11 cellular contexts compared by ENCODE assay signal in genomic region chr2:68764781-68765385, GRCh38. TPM values are rescaled to one million over a fixed set of nuclear protein-coding genes. Genes with fewer than 3 reads are reported as not detected.
DNase-seq lines count a peak whose midpoint lies in the region; ATAC-seq and TF ChIP-seq lines count a peak whose summit lies in the region.
"Had no signal": no experiment of that assay in that cellular context is flagged by ENCODE, and none has a peak within 500 bp of the region (broad histone marks: within the 10 kb centered on the region; RNA-seq: fewer than 3 reads in every experiment).

No MANE protein-coding gene starts in this region.

- H4K20me1 ChIP-seq in IMR-90 (ENCODE audit: insufficient read depth, low read length): no peaks in the 10 kb centered on the region

- WGBS in IMR-90 (ENCODE audit: extremely low coverage in 2 of 2, insufficient read length in 1 of 2), 2 experiments: no CpG with 5 or more reads among the region's 5 CpGs

- no peak for TF ChIP-seq POLR2A in IMR-90 (IDR thresholded peaks at IDR 0.05; ENCODE audit: low read depth, low read length)

- TF ChIP-seq CTCF in AG04450 (IDR thresholded peaks at IDR 0.05; ENCODE audit: low read depth, low read length): no peak
- no peak for TF ChIP-seq CTCF in IMR-90 (conservative IDR thresholded peaks at IDR 0.05; ENCODE audit: low read depth, low read length)
- no peak for TF ChIP-seq CTCF in lower lobe of right lung (IDR thresholded peaks at IDR 0.05)

- no peaks in the 10 kb centered on the region for H3K79me1 ChIP-seq in IMR-90 (ENCODE audit: low read depth in 1 of 2, low read length in 2 of 2)

- no peak for TF ChIP-seq RAD21 in IMR-90 (IDR thresholded peaks at IDR 0.05; ENCODE audit: low read length)

- dilution Hi-C loops in IMR-90 (cut with HindIII; ENCODE audit: low sequenced_read_pairs, unreplicated experiment): no loop called here

- no TSS peak for BruUV-seq in IMR-90 (replicated peaks; lab: Mats Ljungman, UMichigan)

- H3K27ac ChIP-seq in AG04450 (ENCODE audit: low read depth, low read length) (no peak overlapping the region), IMR-90 (ENCODE audit: insufficient read depth, low read length) (peak overlapping the region; percentile 31; the same call in 1 of the 2 replicates), lower lobe of right lung (peak overlapping the region; percentile 75)

- H3K27me3 Mint-ChIP-seq in activated naive CD8-positive, alpha-beta T cell treated with anti-CD3 and anti-CD28 coated beads for 36 hours: no peaks in the 10 kb centered on the region

- peaks cover 16% of the 10 kb centered on the region for H3K9me1 ChIP-seq in IMR-90 (ENCODE audit: insufficient read depth, low read length)

- peaks cover 30% of the 10 kb centered on the region for H3K4me1 ChIP-seq in IMR-90 (ENCODE audit: control insufficient read depth, insufficient read depth, low read length)
- H3K4me1 ChIP-seq in lower lobe of right lung: peaks cover 82% of the 10 kb centered on the region
- H3K4me1 ChIP-seq: HAP-1 had no signal

- peak overlapping the region; percentile 7; the same call in 1 of the 3 replicates for H2BK15ac ChIP-seq in IMR-90 (ENCODE audit: low read depth, low read length)

- peak overlapping the region; percentile 67 for H3K14ac ChIP-seq in IMR-90 (replicated peaks; ENCODE audit: low read depth, low read length)

- POLR2A ChIA-PET in AG04450 (lab: Yijun Ruan, JAX): interaction anchor here (0.5 kb wide), 1 partner anchor 94 kb away, joined by 4 read pairs; no protein-coding TSS in a partner anchor
- POLR2A ChIA-PET in IMR-90 (lab: Charles Lee; ENCODE audit: unreplicated experiment): no interaction called here

- peak overlapping the region; percentile 54 for H2AK5ac ChIP-seq in IMR-90 (ENCODE audit: low read depth, low read length)

- H3K4me2 ChIP-seq in IMR-90 (ENCODE audit: low read depth, low read length): peak overlapping the region; percentile 83

- H2BK120ac ChIP-seq in IMR-90 (ENCODE audit: low read depth, low read length): peak overlapping the region; percentile 48

- peak overlapping the region; percentile 97 for H3K27ac Mint-ChIP-seq in activated naive CD8-positive, alpha-beta T cell treated with anti-CD3 and anti-CD28 coated beads for 36 hours

- peak; percentile 52 for DNase-seq in AG04450 (ENCODE audit: low read depth, low spot score)
- DNase-seq in IMR-90: peak; percentile 92
- DNase-seq in activated naive CD8-positive, alpha-beta T cell treated with anti-CD3 and anti-CD28 coated beads for 36 hours: no peak
- no peak for DNase-seq in lower lobe of right lung
- no peak for DNase-seq in NCI-H1436 treated with DMSO at 0.1 percent for 48 hours (lab: John Stamatoyannopoulos, UW)
- DNase-seq in glomerular visceral epithelial cell (ENCODE audit: extremely low spot score): no peak
- DNase-seq: T1000 had no signal

- H3K4ac ChIP-seq in IMR-90 (ENCODE audit: low read depth, low read length): peak overlapping the region; percentile 39

- peak overlapping the region; percentile 70 for H2AFZ ChIP-seq in IMR-90 (replicated peaks; ENCODE audit: low read length, poor library complexity)

- H3K36me3 ChIP-seq in IMR-90 (ENCODE audit: control insufficient read depth, insufficient read depth, low read length) (no peaks in the 10 kb centered on the region), lower lobe of right lung (no peaks in the 10 kb centered on the region)
- H3K36me3 ChIP-seq: HAP-1 had no signal

- peak overlapping the region; percentile 77 for H3K4me3 Mint-ChIP-seq in activated naive CD8-positive, alpha-beta T cell treated with anti-CD3 and anti-CD28 coated beads for 36 hours

- in situ Hi-C loops in IMR-90 (cut with MboI; ENCODE audit: low sequenced_read_pairs): no loop called here

- peaks cover 85% of the 10 kb centered on the region for H3K4me1 Mint-ChIP-seq in activated naive CD8-positive, alpha-beta T cell treated with anti-CD3 and anti-CD28 coated beads for 36 hours

- H3K56ac ChIP-seq in IMR-90 (ENCODE audit: extremely low read depth, insufficient read depth, low read length): no peak overlapping the region

- H2AK9ac ChIP-seq in IMR-90 (replicated peaks; ENCODE audit: low read depth, low read length, poor library complexity): peak overlapping the region; percentile 6

- H3K4me3 ChIP-seq in AG04450 (ENCODE audit: low read depth, low read length) (peak overlapping the region; percentile 25), IMR-90 (ENCODE audit: insufficient read depth, low read depth, low read length) (peak overlapping the region; percentile 7; the same call in 1 of the 2 replicates), lower lobe of right lung (peak overlapping the region; percentile 12)
- H3K4me3 ChIP-seq: HAP-1 had no signal

- H3K9ac ChIP-seq in IMR-90 (ENCODE audit: low read depth, low read length): no peak overlapping the region

- H2BK5ac ChIP-seq in IMR-90 (ENCODE audit: low read depth, low read length, poor library complexity, severe bottlenecking): peak overlapping the region; percentile 35

- peaks cover 15% of the 10 kb centered on the region for H3K36me3 Mint-ChIP-seq in activated naive CD8-positive, alpha-beta T cell treated with anti-CD3 and anti-CD28 coated beads for 36 hours

- no peaks in the 10 kb centered on the region for H3K9me3 Mint-ChIP-seq in activated naive CD8-positive, alpha-beta T cell treated with anti-CD3 and anti-CD28 coated beads for 36 hours

- intact Hi-C loops in IMR-90 (cut with micrococcal nuclease): loop anchor here (5.0 kb wide), 1 partner anchor 42 kb away; no protein-coding TSS in a partner anchor
- intact Hi-C loops in lower lobe of right lung (cut with DNase I): no loop called here

- CTCF ChIA-PET in AG04450 (lab: Charles Lee) (interaction anchor here (0.6 to 2.0 kb wide), 5 partner anchors 9 to 301 kb away, joined by 3 to 15 read pairs (median 3); no protein-coding TSS in a partner anchor), IMR-90 (lab: Yijun Ruan, JAX) (interaction anchor here (0.6 to 1.0 kb wide), 3 partner anchors 13 to 45 kb away, joined by 3 read pairs; no protein-coding TSS in a partner anchor)

- peak overlapping the region; percentile 73 for H2BK20ac ChIP-seq in IMR-90 (ENCODE audit: low read depth, low read length)

- peak overlapping the region; percentile 36 to 72; a peak in 3 of 4 replicates for H4K8ac ChIP-seq in IMR-90 (ENCODE audit: low read depth in 2 of 2, low read length in 2 of 2)

- H3K9me3 ChIP-seq in AG04450 (ENCODE audit: control insufficient read depth, insufficient read depth, low read length) (no peaks in the 10 kb centered on the region), IMR-90 (ENCODE audit: control insufficient read depth, insufficient read depth, low read length) (no peaks in the 10 kb centered on the region), lower lobe of right lung (no peaks in the 10 kb centered on the region)
- H3K9me3 ChIP-seq: HAP-1 had no signal

- no peak overlapping the region for H3K23ac ChIP-seq in IMR-90 (ENCODE audit: low read depth, low read length)

- H4K5ac ChIP-seq in IMR-90 (ENCODE audit: low read depth, low read length): peak overlapping the region; percentile 60

- peak overlapping the region; percentile 72 for H3K18ac ChIP-seq in IMR-90 (ENCODE audit: low read depth, low read length)

- ATAC-seq in IMR-90 (ENCODE audit: low read depth) (peak; percentile 55; the same call in 1 of the 2 replicates), lower lobe of right lung (no peak), HG03571 (IDR thresholded peaks at IDR 0.05; ENCODE audit: unreplicated experiment) (no peak), GM21786 (IDR thresholded peaks at IDR 0.05; ENCODE audit: unreplicated experiment) (no peak)

- peak overlapping the region; percentile 65 for H4K91ac ChIP-seq in IMR-90 (ENCODE audit: insufficient read depth, low read depth, low read length)

- no peaks in the 10 kb centered on the region for H3K27me3 ChIP-seq in AG04450 (ENCODE audit: control insufficient read depth, insufficient read depth, low read length)
- no peaks in the 10 kb centered on the region for H3K27me3 ChIP-seq in IMR-90 (ENCODE audit: control insufficient read depth, insufficient read depth, low read length)
- no peaks in the 10 kb centered on the region for H3K27me3 ChIP-seq in lower lobe of right lung (ENCODE audit: low read depth)

TF ChIP-seq in IMR-90, 13 proteins besides CTCF, POLR2A, EP300 and RAD21:
- 0 out of 2 replicates have a peak, but pooled peaks have one; percentile 3 for TF ChIP-seq MAFK (IDR thresholded peaks at IDR 0.05; ENCODE audit: low read depth, low read length)
- TF ChIP-seq MXI1 (IDR thresholded peaks at IDR 0.05; ENCODE audit: borderline replicate concordance, low read depth, low read length): no peak

RNA-seq across cellular contexts. Expression of gene ARHGAP25, which starts 30.3 kb away (rescaled TPM):
- polyA plus RNA-seq in AG04450 (2011; rRNA removed): 0.38 and 0.55 TPM in 2 replicates
- 0.43 and 0.69 TPM in 2 replicates for polyA minus RNA-seq in AG04450 (2011; rRNA and poly(A)+ RNA removed)
- total RNA-seq in IMR-90 (2012; rRNA removed): 0.28 and 0.36 TPM in 2 replicates
- 0.27 and 0.29 TPM in 2 replicates for polyA plus RNA-seq in IMR-90 (2012; rRNA removed)
- 0.24 and 0.30 TPM in 2 replicates for polyA plus RNA-seq in IMR-90 (2012; cell fraction: cytosol; rRNA removed)
- polyA plus RNA-seq in IMR-90 (2012; cell fraction: nucleus; rRNA removed; ENCODE audit: low replicate concordance): 0.14 and 0.45 TPM in 2 replicates
- total RNA-seq in activated naive CD8-positive, alpha-beta T cell treated with anti-CD3 and anti-CD28 coated beads for 36 hours: 10 to 100 TPM; 47.4 to 51.0 TPM
- total RNA-seq in lower lobe of right lung: 48.5 TPM
- polyA plus RNA-seq: neural cell had no signal

Comparison
In these comparisons a context has a peak if more than half of its experiments do, and no peak if none do; other contexts are left out.
1. DNase-seq: peak in AG04450 (single experiment) and IMR-90 (single experiment); none in activated naive CD8-positive, alpha-beta T cell treated with anti-CD3 and anti-CD28 coated beads for 36 hours (single experiment), lower lobe of right lung (single experiment), NCI-H1436 treated with DMSO at 0.1 percent for 48 hours (single experiment) and glomerular visceral epithelial cell (single experiment).
2. RNA of gene ARHGAP25, which starts 30.3 kb away (total RNA-seq): 47.4 to 51.0 TPM in activated naive CD8-positive, alpha-beta T cell treated with anti-CD3 and anti-CD28 coated beads for 36 hours and 48.5 TPM in lower lobe of right lung (single experiment); 0.28 to 0.36 TPM in IMR-90; every median in the first group is over 10 times any median in the second.
3. Peak in every context shown above with its lines, with median percentiles within 50 percentile points of each other: H3K4me3 ChIP-seq.